In genomic region chr14:34646570-34647255, GRCh38 we compare ENCODE assay signal across 31 cellular contexts.
"Had no signal": no experiment of that assay in that cellular context is flagged by ENCODE, and none has a peak within 500 bp of the region (broad histone marks: within the 10 kb centered on the region; RNA-seq: fewer than 3 reads in every experiment).

No MANE protein-coding gene starts in this region.

- H3K9me3 ChIP-seq: SJCRH30 had no signal

- DNase-seq: activated CD4-positive, alpha-beta T cell treated with anti-CD3 and anti-CD28 coated beads, Interleukin-2, amount 10 ng/mL, durations not matched to agents 7 days and 5 days; activated CD4-positive, alpha-beta T cell treated with anti-CD3 and anti-CD28 coated beads, Interleukin-2, amount 50 U/mL, for 48 hours; activated CD8-positive, alpha-beta T cell treated with anti-CD3 and anti-CD28 coated beads, Interleukin-2, amount 10 ng/mL, durations not matched to agents 7 days and 5 days; activated gamma-delta T cell treated with Interleukin-2 at 50 U/mL for 16 hours; activated naive CD4-positive, alpha-beta T cell treated with anti-CD3 and anti-CD28 coated beads, Interleukin-2, amount 10 ng/mL, durations not matched to agents 7 days and 5 days; activated naive CD8-positive, alpha-beta T cell treated with anti-CD3 and anti-CD28 coated beads, Interleukin-2, amount 50 U/mL, for 24 hours; activated T-cell treated with anti-CD3 and anti-CD28 coated beads, Interleukin-2, amount 50 U/mL, for 24 hours; anterior cingulate cortex; caudate nucleus; cerebellar nuclear complex; Kasumi-1; KG1; NCI-H1092; NCI-H146; NCI-H187; NCI-H2081; NCI-H2171 treated with DMSO at 0.1 percent for 48 hours; NCI-H2227 treated with DMSO at 0.1 percent for 48 hours; NCI-H446; NCI-H510A treated with DMSO at 0.1 percent for 48 hours; NCI-H526 treated with DMSO at 0.1 percent for 48 hours; NCI-H774; SHP77; SJCRH30; T1000 had no signal

- H3K27ac ChIP-seq: SJCRH30, SK-N-MC had no signal

- H3K4me1 Mint-ChIP-seq: activated naive CD8-positive, alpha-beta T cell treated with anti-CD3 and anti-CD28 coated beads, Interleukin-2, amount 50 U/mL, for 24 hours; brain had no signal

- ATAC-seq: activated CD8-positive, alpha-beta T cell treated with anti-CD3 and anti-CD28 coated beads, Interleukin-2, amount 10 ng/mL, durations not matched to agents 7 days and 5 days; activated naive CD8-positive, alpha-beta T cell treated with anti-CD3 and anti-CD28 coated beads, Interleukin-2, amount 50 U/mL, for 24 hours; Panc1 had no signal

- H3K36me3 ChIP-seq: SJCRH30 had no signal

- H3K27me3 Mint-ChIP-seq: activated CD4-positive, alpha-beta T cell treated with anti-CD3 and anti-CD28 coated beads, Interleukin-2, amount 10 ng/mL, durations not matched to agents 7 days and 5 days; activated naive CD8-positive, alpha-beta T cell; activated naive CD8-positive, alpha-beta T cell treated with anti-CD3 and anti-CD28 coated beads, Interleukin-2, amount 50 U/mL, for 24 hours; activated T-cell treated with anti-CD3 and anti-CD28 coated beads, Interleukin-2, amount 50 U/mL, for 24 hours had no signal

- H3K9me3 Mint-ChIP-seq: activated CD4-positive, alpha-beta T cell treated with anti-CD3 and anti-CD28 coated beads, Interleukin-2, amount 10 ng/mL, durations not matched to agents 7 days and 5 days; activated naive CD4-positive, alpha-beta T cell treated with anti-CD3 and anti-CD28 coated beads, Interleukin-2, amount 10 ng/mL, durations not matched to agents 7 days and 5 days; activated naive CD8-positive, alpha-beta T cell treated with anti-CD3 and anti-CD28 coated beads, Interleukin-2, amount 50 U/mL, for 24 hours; activated T-cell treated with anti-CD3 and anti-CD28 coated beads, Interleukin-2, amount 50 U/mL, for 24 hours; activated T-helper 1 cell treated with anti-CD3 and anti-CD28 coated beads, Interleukin-12 subunit alpha, Interleukin-12 subunit beta, Interleukin-2, Interleukin-4 antibody, amounts not matched to agents 30 ng/mL and 10 ng/mL and 1 ng/mL, durations not matched to agents 14 hours and 24 hours and 36 hours had no signal

- H3K4me3 ChIP-seq: SJCRH30, SK-N-MC had no signal

- H3K27ac Mint-ChIP-seq: activated CD4-positive, alpha-beta T cell treated with anti-CD3 and anti-CD28 coated beads, Interleukin-2, amount 10 ng/mL, durations not matched to agents 7 days and 5 days; activated CD8-positive, alpha-beta T cell treated with anti-CD3 and anti-CD28 coated beads, Interleukin-2, amount 10 ng/mL, durations not matched to agents 7 days and 5 days; activated naive CD4-positive, alpha-beta T cell treated with anti-CD3 and anti-CD28 coated beads, Interleukin-2, amount 10 ng/mL, durations not matched to agents 7 days and 5 days; activated naive CD8-positive, alpha-beta T cell; activated naive CD8-positive, alpha-beta T cell treated with anti-CD3 and anti-CD28 coated beads, Interleukin-2, amount 50 U/mL, for 24 hours; activated T-cell treated with anti-CD3 and anti-CD28 coated beads, Interleukin-2, amount 50 U/mL, for 24 hours; activated T-helper 1 cell treated with anti-CD3 and anti-CD28 coated beads, Interleukin-12 subunit alpha, Interleukin-12 subunit beta, Interleukin-2, Interleukin-4 antibody, amounts not matched to agents 30 ng/mL and 10 ng/mL and 1 ng/mL, durations not matched to agents 14 hours and 24 hours and 36 hours; brain had no signal

- H3K27me3 ChIP-seq: SJCRH30 had no signal

- H3K36me3 Mint-ChIP-seq: activated naive CD4-positive, alpha-beta T cell treated with anti-CD3 and anti-CD28 coated beads, Interleukin-2, amount 10 ng/mL, durations not matched to agents 7 days and 5 days; activated naive CD8-positive, alpha-beta T cell; brain had no signal

- FAIRE-seq: bronchial epithelial cell had no signal

- H3K4me3 Mint-ChIP-seq: activated CD4-positive, alpha-beta T cell treated with anti-CD3 and anti-CD28 coated beads, Interleukin-2, amount 10 ng/mL, durations not matched to agents 7 days and 5 days; activated CD8-positive, alpha-beta T cell treated with anti-CD3 and anti-CD28 coated beads, Interleukin-2, amount 10 ng/mL, durations not matched to agents 7 days and 5 days; activated naive CD4-positive, alpha-beta T cell treated with anti-CD3 and anti-CD28 coated beads, Interleukin-2, amount 10 ng/mL, durations not matched to agents 7 days and 5 days; activated naive CD8-positive, alpha-beta T cell; activated naive CD8-positive, alpha-beta T cell treated with anti-CD3 and anti-CD28 coated beads, Interleukin-2, amount 50 U/mL, for 24 hours; activated T-cell treated with anti-CD3 and anti-CD28 coated beads, Interleukin-2, amount 50 U/mL, for 24 hours; activated T-helper 1 cell treated with anti-CD3 and anti-CD28 coated beads, Interleukin-12 subunit alpha, Interleukin-12 subunit beta, Interleukin-2, Interleukin-4 antibody, amounts not matched to agents 30 ng/mL and 10 ng/mL and 1 ng/mL, durations not matched to agents 14 hours and 24 hours and 36 hours; brain had no signal
